ENCODE assay signal across 8 cellular contexts in the genomic region with DNA sequence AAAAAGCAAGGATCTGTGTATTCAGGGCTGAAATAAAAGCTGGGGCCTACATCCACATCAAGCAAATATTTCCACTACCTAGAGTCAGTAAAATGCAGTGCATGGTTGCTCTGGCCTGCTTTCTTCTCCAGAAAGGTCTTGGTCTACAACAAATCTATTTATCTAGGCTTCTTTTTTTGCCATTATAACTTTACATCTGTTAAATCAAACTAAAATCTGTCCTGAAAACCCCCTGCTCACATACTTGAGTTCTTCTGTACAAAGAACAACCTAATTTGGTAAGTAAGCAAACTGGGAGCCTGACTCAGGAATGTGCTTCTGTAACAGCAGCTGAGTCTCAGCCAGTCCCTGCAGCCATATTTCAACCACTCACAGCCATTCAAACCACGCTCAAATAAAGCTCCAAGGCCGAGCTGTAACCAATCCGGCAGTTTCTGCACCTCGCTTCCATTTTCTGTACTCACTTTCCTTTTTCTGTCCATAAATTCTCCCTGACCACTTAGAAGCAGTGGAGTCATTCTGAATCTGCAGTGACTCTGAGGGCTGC.
DNase-seq lines count a peak whose midpoint lies in the region; ATAC-seq and TF ChIP-seq lines count a peak whose summit lies in the region.

No MANE protein-coding gene starts in this region.

- H3K79me2 ChIP-seq in fibroblast of lung (ENCODE audit: control insufficient read depth, insufficient read depth, low read length), result no peaks in the 10 kb centered on the region

- H3K4me3 ChIP-seq in fibroblast of lung (replicated peaks in 1 of 4; ENCODE audit: control extremely low read depth in 1 of 4, insufficient read depth in 1 of 4, low read depth in 3 of 4, low read length in 4 of 4), result no peak overlapping the region
- H3K4me3 ChIP-seq in aorta (ENCODE audit: low read length in 2 of 2), result no peak overlapping the region
- H3K4me3 ChIP-seq in lower leg skin (ENCODE audit: low read depth, poor library complexity, severe bottlenecking), result no peak overlapping the region

- ATAC-seq in stimulated activated naive CD8-positive, alpha-beta T cell treated with anti-CD3 and anti-CD28 coated beads, Interleukin-15, Interleukin-2, amounts not matched to agents 100 U/mL and 50 U/mL, for 24 hours, result no peak
- ATAC-seq in naive B cell (ENCODE audit: low read depth in 2 of 2) (no peak), aorta (ENCODE audit: low FRiP score) (peak; percentile 77), HG03442 (IDR thresholded peaks at IDR 0.05; ENCODE audit: unreplicated experiment) (no peak)

- H4K20me1 ChIP-seq in fibroblast of lung (ENCODE audit: control insufficient read depth, extremely low read depth, insufficient read depth, low read length), result no peaks in the 10 kb centered on the region

- peaks cover 12% of the 10 kb centered on the region for H3K4me1 ChIP-seq in fibroblast of lung (ENCODE audit: control insufficient read depth, extremely low read depth, insufficient read depth, low read length)
- H3K4me1 ChIP-seq in aorta (ENCODE audit: control insufficient read depth in 1 of 2, insufficient read depth in 2 of 2, low read length in 2 of 2), result peaks cover 5 to 8% of the 10 kb centered on the region in 2 donors

- H3K27ac ChIP-seq in fibroblast of lung (ENCODE audit: insufficient read depth, low read length), result peak overlapping the region; percentile 66
- H3K27ac ChIP-seq in aorta (ENCODE audit: low read depth in 1 of 2, low read length in 2 of 2), result peak overlapping the region; percentile 90 to 95

- H3K27me3 ChIP-seq in fibroblast of lung (ENCODE audit: control insufficient read depth, insufficient read depth, low read length) (no peaks in the 10 kb centered on the region), aorta (ENCODE audit: control insufficient read depth in 1 of 2, insufficient read depth in 2 of 2, low read length in 1 of 2) (no peaks in the 10 kb centered on the region)

- H3K4me1 Mint-ChIP-seq in stimulated activated naive CD8-positive, alpha-beta T cell treated with anti-CD3 and anti-CD28 coated beads, Interleukin-15, Interleukin-2, amounts not matched to agents 100 ng/mL and 50 ng/mL, for 24 hours (ENCODE audit: low read depth), result peaks cover 49% of the 10 kb centered on the region
- peaks cover 0 to 5% (median 4%) of the 10 kb centered on the region in 3 donors for H3K4me1 Mint-ChIP-seq in naive B cell

- no peak overlapping the region for H3K4me3 Mint-ChIP-seq in stimulated activated naive CD8-positive, alpha-beta T cell treated with anti-CD3 and anti-CD28 coated beads, Interleukin-15, Interleukin-2, amounts not matched to agents 100 ng/mL and 50 ng/mL, for 24 hours
- no peak overlapping the region for H3K4me3 Mint-ChIP-seq in naive B cell

- no peak overlapping the region for H2AFZ ChIP-seq in fibroblast of lung (ENCODE audit: low read length)

- H3K36me3 Mint-ChIP-seq in stimulated activated naive CD8-positive, alpha-beta T cell treated with anti-CD3 and anti-CD28 coated beads, Interleukin-15, Interleukin-2, amounts not matched to agents 100 ng/mL and 50 ng/mL, for 24 hours (ENCODE audit: low read depth), result peaks cover 56% of the 10 kb centered on the region
- H3K36me3 Mint-ChIP-seq in naive B cell, result peaks cover 25 to 26% of the 10 kb centered on the region in 2 donors

- TF ChIP-seq CTCF in fibroblast of lung (conservative IDR thresholded peaks at IDR 0.05 in 1 of 2, IDR thresholded peaks at IDR 0.05 in 1 of 2; ENCODE audit: low read depth in 1 of 2, low read length in 2 of 2), result no peak
- no peak for TF ChIP-seq CTCF in lower leg skin (IDR thresholded peaks at IDR 0.05)

- peaks cover 22% of the 10 kb centered on the region for H3K9me3 Mint-ChIP-seq in stimulated activated naive CD8-positive, alpha-beta T cell treated with anti-CD3 and anti-CD28 coated beads, Interleukin-15, Interleukin-2, amounts not matched to agents 100 ng/mL and 50 ng/mL, for 24 hours
- H3K9me3 Mint-ChIP-seq in naive B cell, result peaks cover 10 to 24% (median 17%) of the 10 kb centered on the region in 7 donors

- H3K9me3 ChIP-seq in fibroblast of lung (ENCODE audit: control insufficient read depth, insufficient read depth, low read depth, low read length) (no peaks in the 10 kb centered on the region), aorta (ENCODE audit: control insufficient read depth, low read length) (no peaks in the 10 kb centered on the region)

- DNase-seq in stimulated activated naive CD8-positive, alpha-beta T cell treated with anti-CD3 and anti-CD28 coated beads, Interleukin-15, Interleukin-2, amounts not matched to agents 100 U/mL and 50 U/mL, for 24 hours, result no peak
- peak; percentile 84 to 87 for DNase-seq in fibroblast of lung (ENCODE audit: low read depth in 2 of 2)
- DNase-seq in naive B cell, result no peak
- DNase-seq in aorta, result peak in 1 of 2 donors; percentile 55
- no peak for DNase-seq in lower leg skin (ENCODE audit: low spot score in 2 of 2)
- DNase-seq in NCI-H1105 (lab: John Stamatoyannopoulos, UW), result no peak

- H3K9ac ChIP-seq in fibroblast of lung (ENCODE audit: insufficient read depth, low read length), result no peak overlapping the region

- H3K27ac Mint-ChIP-seq in stimulated activated naive CD8-positive, alpha-beta T cell treated with anti-CD3 and anti-CD28 coated beads, Interleukin-15, Interleukin-2, amounts not matched to agents 100 ng/mL and 50 ng/mL, for 24 hours, result peak overlapping the region; percentile 61
- peak overlapping the region in 5 of 6 donors; percentile 3 to 69 (median 33) for H3K27ac Mint-ChIP-seq in naive B cell

- no peaks in the 10 kb centered on the region for H3K27me3 Mint-ChIP-seq in stimulated activated naive CD8-positive, alpha-beta T cell treated with anti-CD3 and anti-CD28 coated beads, Interleukin-15, Interleukin-2, amounts not matched to agents 100 ng/mL and 50 ng/mL, for 24 hours
- H3K27me3 Mint-ChIP-seq in naive B cell, result no peaks in the 10 kb centered on the region

- H3K36me3 ChIP-seq in fibroblast of lung (ENCODE audit: control insufficient read depth, insufficient read depth, low read length), result peaks cover 3% of the 10 kb centered on the region
- peaks cover 0 to 7% of the 10 kb centered on the region in 2 donors for H3K36me3 ChIP-seq in aorta (ENCODE audit: control insufficient read depth in 1 of 2, insufficient read depth in 2 of 2, low read length in 1 of 2)

- peak overlapping the region; percentile 40 for H3K4me2 ChIP-seq in fibroblast of lung (ENCODE audit: extremely low read depth, insufficient read depth, low read length)

- 12 to 16% methylated on average over 4 of the region's 4 CpGs for WGBS in aorta, 2 donors
- WGBS in lower leg skin, 2 donors, result 78 to 88% methylated on average over 4 of the region's 4 CpGs

- TF ChIP-seq POLR2A in lower leg skin (IDR thresholded peaks at IDR 0.05), result no peak

- intact Hi-C loops in aorta (cut with DNase I), result loop anchor here in 1 of 2 donors (2.0 kb wide), 1 partner anchor 96 kb away; a partner anchor contains a TSS
- intact Hi-C loops in lower leg skin (cut with DNase I; ENCODE audit: low total_unique reads), result no loop called here

Comparison
In these comparisons a context has a peak if more than half of its experiments do, and no peak if none do; other contexts are left out.
1. DNase-seq: peak in fibroblast of lung (2 of 2); none in stimulated activated naive CD8-positive, alpha-beta T cell treated with anti-CD3 and anti-CD28 coated beads, Interleukin-15, Interleukin-2, amounts not matched to agents 100 U/mL and 50 U/mL, for 24 hours (single experiment), naive B cell (single experiment), lower leg skin (0 of 2) and NCI-H1105 (single experiment).